In genomic region chr14:98219638-98220037, GRCh38 we compare ENCODE assay signal across 18 cellular contexts.
"Had no signal": no experiment of that assay in that cellular context is flagged by ENCODE, and none has a peak within 500 bp of the region (broad histone marks: within the 10 kb centered on the region; RNA-seq: fewer than 3 reads in every experiment).

No MANE protein-coding gene starts in this region.

- ATAC-seq: gastroesophageal sphincter, heart left ventricle, mucosa of descending colon, pancreas, right lobe of liver had no signal

- H3K9me3 Mint-ChIP-seq: dendritic cell treated with granulocyte-macrophage colony-stimulating factor and Interleukin-4, amounts not matched to agents 40 ng/mL and 50 ng/mL, for 4 days; T-helper 2 cell treated with Interferon-gamma antibody and Interleukin-4, amounts not matched to agents 5 μg/mL and 100 μg/mL, for 36 hours had no signal

- H3K36me3 Mint-ChIP-seq: memory B cell, naive B cell had no signal

- H3K27me3 Mint-ChIP-seq: dendritic cell treated with granulocyte-macrophage colony-stimulating factor and Interleukin-4, amounts not matched to agents 40 ng/mL and 50 ng/mL, for 4 days; memory B cell; stimulated activated naive CD8-positive, alpha-beta T cell treated with anti-CD3 and anti-CD28 coated beads, Interleukin-15, Interleukin-2, amounts not matched to agents 100 ng/mL and 50 ng/mL, for 24 hours had no signal

- H3K4me3 Mint-ChIP-seq: dendritic cell treated with granulocyte-macrophage colony-stimulating factor and Interleukin-4, amounts not matched to agents 40 ng/mL and 50 ng/mL, for 4 days; memory B cell; naive B cell; stimulated activated naive CD8-positive, alpha-beta T cell treated with anti-CD3 and anti-CD28 coated beads, Interleukin-15, Interleukin-2, amounts not matched to agents 100 ng/mL and 50 ng/mL, for 24 hours; T-helper 2 cell treated with Interferon-gamma antibody and Interleukin-4, amounts not matched to agents 5 μg/mL and 100 μg/mL, for 36 hours had no signal

- H3K27ac Mint-ChIP-seq: dendritic cell treated with granulocyte-macrophage colony-stimulating factor and Interleukin-4, amounts not matched to agents 40 ng/mL and 50 ng/mL, for 4 days; memory B cell; naive B cell; stimulated activated naive CD8-positive, alpha-beta T cell treated with anti-CD3 and anti-CD28 coated beads, Interleukin-15, Interleukin-2, amounts not matched to agents 100 ng/mL and 50 ng/mL, for 24 hours; T-helper 2 cell treated with Interferon-gamma antibody and Interleukin-4, amounts not matched to agents 5 μg/mL and 100 μg/mL, for 36 hours had no signal

- DNase-seq: amniotic stem cell; effector memory CD4-positive, alpha-beta T cell; heart left ventricle; mucosa of descending colon; naive B cell; pancreas; right lobe of liver; SHP77; small intestine; trophoblast cell had no signal

- H3K9me3 ChIP-seq: esophagus muscularis mucosa, gastroesophageal sphincter, heart left ventricle, mucosa of descending colon, pancreas, right lobe of liver, suprapubic skin, vagina had no signal

- H3K4me1 Mint-ChIP-seq: memory B cell, naive B cell had no signal
